Comparison of ENCODE assay signal across 1 cellular context in genomic region chr19:1259206-1259872, GRCh38.
TF ChIP-seq lines count a peak whose summit lies in the region.

No MANE protein-coding gene starts in this region.

TF ChIP-seq in endothelial cell of umbilical vein, 7 proteins besides CTCF, POLR2A, EP300 and RAD21:
- TF ChIP-seq GATA2 (IDR thresholded peaks at IDR 0.05; ENCODE audit: insufficient read depth, insufficient read length, low read depth, low read length) (no peak), POLR2AphosphoS5 (IDR thresholded peaks at IDR 0.05; ENCODE audit: insufficient read depth, low read depth, low read length) (peak; percentile 96)
TF ChIP-seq in endothelial cell of umbilical vein: peak in this region for 1.
